Comparison of ENCODE assay signal across 1 cellular context in genomic region chr7:45111298-45112223, GRCh38.
TF ChIP-seq lines count a peak whose summit lies in the region.

Gene TBRG4, minus strand, starts transcription at chr7:45111697. Its CDS starts 2,460 bp downstream, at chr7:45109237.

TF ChIP-seq in K562, 482 proteins besides CTCF, POLR2A, EP300 and RAD21 (continued from another document and continues in another):
- TF ChIP-seq CREB3L1 (IDR thresholded peaks at IDR 0.05; ENCODE audit: borderline replicate concordance, low read depth), result no peak
- TF ChIP-seq TARDBP (IDR thresholded peaks at IDR 0.05), result 0 out of 2 replicates have a peak, but pooled peaks have one; percentile 13
- peak; percentile 95 for TF ChIP-seq HDAC2 (IDR thresholded peaks at IDR 0.05)
- TF ChIP-seq GATAD2B (IDR thresholded peaks at IDR 0.05; ENCODE audit: borderline replicate concordance), result peak; percentile 79; the same call in 1 of the 2 replicates
- TF ChIP-seq NR2C1 (IDR thresholded peaks at IDR 0.05), result peak; percentile 57
- peak; percentile 62; the same call in 1 of the 2 replicates for TF ChIP-seq NR2C1 (tag; IDR thresholded peaks at IDR 0.05)
- TF ChIP-seq LARP7 (IDR thresholded peaks at IDR 0.05), result no peak
- TF ChIP-seq POLR3A (IDR thresholded peaks at IDR 0.05; ENCODE audit: borderline replicate concordance, extremely low read depth, insufficient read depth, insufficient read length), result no peak
- TF ChIP-seq ETS1 (conservative IDR thresholded peaks at IDR 0.05; ENCODE audit: control insufficient read depth, low read depth, low read length), result peak; percentile 92; the same call in 1 of the 2 replicates
- TF ChIP-seq NUFIP1 (IDR thresholded peaks at IDR 0.05; ENCODE audit: partially characterized antibody), result no peak
- TF ChIP-seq ZNF592 (IDR thresholded peaks at IDR 0.05), result peak; percentile 60; the same call in 1 of the 2 replicates
- peak in 1 of 2 experiments; percentile 40; a peak in 1 of 4 replicates for TF ChIP-seq ETV6 (IDR thresholded peaks at IDR 0.05; ENCODE audit: borderline replicate concordance in 1 of 2, low read depth in 2 of 2, low read length in 1 of 2)
- peak; percentile 85; the same call in 1 of the 2 replicates for TF ChIP-seq ETV6 (CRISPR knock-in tag; IDR thresholded peaks at IDR 0.05; ENCODE audit: borderline replicate concordance)
- TF ChIP-seq ZMIZ1 (IDR thresholded peaks at IDR 0.05; ENCODE audit: low read depth in 2 of 2, low read length in 2 of 2), result peak in 1 of 2 experiments; percentile 78; a peak in 1 of 4 replicates
- peak; percentile 79; the same call in 1 of the 2 replicates for TF ChIP-seq HLTF (IDR thresholded peaks at IDR 0.05)
- no peak for TF ChIP-seq ARID3B (CRISPR knock-in tag; IDR thresholded peaks at IDR 0.05; ENCODE audit: borderline replicate concordance)
- TF ChIP-seq PHF20 (IDR thresholded peaks at IDR 0.05; ENCODE audit: partially characterized antibody), result peak; percentile 96
- peak; percentile 91 for TF ChIP-seq PML (IDR thresholded peaks at IDR 0.05; ENCODE audit: low read length)
- peak; percentile 92 for TF ChIP-seq MXI1 (IDR thresholded peaks at IDR 0.05; ENCODE audit: low read depth, low read length)
- peak; percentile 81; the same call in 1 of the 2 replicates for TF ChIP-seq POLR2AphosphoS2 (IDR thresholded peaks at IDR 0.05; ENCODE audit: low read length)
- peak; percentile 41; the same call in 1 of the 2 replicates for TF ChIP-seq DIDO1 (tag; IDR thresholded peaks at IDR 0.05; ENCODE audit: low read depth)
- peak; percentile 70 for TF ChIP-seq USF1 (CRISPR knock-in tag; IDR thresholded peaks at IDR 0.05)
- peak; percentile 93 for TF ChIP-seq LCOR (CRISPR knock-in tag; IDR thresholded peaks at IDR 0.05)
- TF ChIP-seq KDM4B (IDR thresholded peaks at IDR 0.05; ENCODE audit: borderline replicate concordance in 2 of 2, low read depth in 1 of 2), result peak in 1 of 2 experiments; percentile 35; a peak in 1 of 4 replicates
- no peak for TF ChIP-seq CHD4 (IDR thresholded peaks at IDR 0.05; ENCODE audit: insufficient read depth, insufficient replicate concordance, low read depth, low read length, poor library complexity, severe bottlenecking)
- peak; percentile 99 for TF ChIP-seq CREB1 (IDR thresholded peaks at IDR 0.05)
- TF ChIP-seq CREB1 (CRISPR knock-in tag; IDR thresholded peaks at IDR 0.05), result peak; percentile 100
- no peak for TF ChIP-seq BCOR (IDR thresholded peaks at IDR 0.05)
- peak; percentile 95 for TF ChIP-seq ELF1 (tag; IDR thresholded peaks at IDR 0.05)
- no peak for TF ChIP-seq KLF10 (CRISPR knock-in tag; IDR thresholded peaks at IDR 0.05)
- TF ChIP-seq DPF2 (IDR thresholded peaks at IDR 0.05), result peak; percentile 68; the same call in 1 of the 2 replicates
- TF ChIP-seq NR1H2 (CRISPR knock-in tag; IDR thresholded peaks at IDR 0.05), result 0 out of 2 replicates have a peak, but pooled peaks have one; percentile 37
- TF ChIP-seq SIN3A (IDR thresholded peaks at IDR 0.05; ENCODE audit: borderline replicate concordance in 2 of 2, control insufficient read depth in 1 of 2, low read depth in 2 of 2, low read length in 2 of 2), result peak; percentile 90 to 96; a peak in 2 of 4 replicates
- TF ChIP-seq PBX2 (CRISPR knock-in tag; IDR thresholded peaks at IDR 0.05; ENCODE audit: low read depth), result no peak
- 0 out of 2 replicates have a peak, but pooled peaks have one; percentile 15 for TF ChIP-seq PBX2 (tag; conservative IDR thresholded peaks at IDR 0.05; ENCODE audit: low read depth)
- TF ChIP-seq FOSL1 (tag; conservative IDR thresholded peaks at IDR 0.05), result peak; percentile 25; the same call in 1 of the 2 replicates
- TF ChIP-seq ARID2 (IDR thresholded peaks at IDR 0.05), result no peak
- TF ChIP-seq CSDE1 (IDR thresholded peaks at IDR 0.05), result peak in 1 of 2 experiments; percentile 80; a peak in 2 of 4 replicates
- peak; percentile 12; the same call in 1 of the 2 replicates for TF ChIP-seq ZBTB2 (IDR thresholded peaks at IDR 0.05)
- peak; percentile 100 for TF ChIP-seq EP400 (IDR thresholded peaks at IDR 0.05)
- peak; percentile 10; the same call in 1 of the 2 replicates for TF ChIP-seq ZZZ3 (IDR thresholded peaks at IDR 0.05)
- 0 out of 2 replicates have a peak, but pooled peaks have one; percentile 39 for TF ChIP-seq SMAD4 (CRISPR knock-in tag; conservative IDR thresholded peaks at IDR 0.05)
- peak; percentile 75 for TF ChIP-seq SMARCA4 (IDR thresholded peaks at IDR 0.05)
- TF ChIP-seq MBD2 (IDR thresholded peaks at IDR 0.05; ENCODE audit: borderline replicate concordance, low read depth), result peak; percentile 68
- TF ChIP-seq KDM5B (IDR thresholded peaks at IDR 0.05; ENCODE audit: insufficient replicate concordance, low read depth, low read length), result peak; percentile 79
- no peak for TF ChIP-seq U2AF2 (optimal IDR thresholded peaks at IDR 0.05; ENCODE audit: low read depth, low read length)
- peak; percentile 59 for TF ChIP-seq HMGN3 (IDR thresholded peaks at IDR 0.05; ENCODE audit: borderline replicate concordance, extremely low read depth, insufficient read length, low read depth, low read length)
- no peak; the same call in 1 of the 2 replicates for TF ChIP-seq TEAD4 (IDR thresholded peaks at IDR 0.05; ENCODE audit: low read length)
- no peak for TF ChIP-seq TEAD4 (CRISPR knock-in tag; IDR thresholded peaks at IDR 0.05; ENCODE audit: borderline replicate concordance)
